In genomic region chr17:28371245-28372202, GRCh38 we compare ENCODE assay signal across 8 cellular contexts. TPM values are rescaled to one million over a fixed set of nuclear protein-coding genes. Genes with fewer than 3 reads are reported as not detected.
A peak's percentile ranks its signal among the peaks of the same experiment; 100 is the strongest.
DNase-seq lines count a peak whose midpoint lies in the region; ATAC-seq and TF ChIP-seq lines count a peak whose summit lies in the region.

TSS of gene SARM1 (plus strand) at chr17:28371694. CDS start at chr17:28372033, 339 bp downstream.

- no peak for TF ChIP-seq CTCF in AG04449 (IDR thresholded peaks at IDR 0.05; ENCODE audit: insufficient read depth, low read length, missing control alignments)

- no peak for DNase-seq in AG04449 (ENCODE audit: low read depth, low spot score)
- peak; percentile 100 for DNase-seq in NCI-H82 (lab: John Stamatoyannopoulos, UW)
- DNase-seq in activated CD8-positive, alpha-beta memory T cell treated with anti-CD3 and anti-CD28 coated beads, Interleukin-2, amount 50 U/mL, for 48 hours = peak; percentile 94
- peak; percentile 94 for DNase-seq in epidermal melanocyte (ENCODE audit: insufficient read length, low spot score)
- DNase-seq in mucosa of gallbladder (ENCODE audit: low spot score) = peak; percentile 82
- DNase-seq in stimulated activated CD8-positive, alpha-beta memory T cell treated with anti-CD3 and anti-CD28 coated beads, Interleukin-2, amount 100 ng/mL, for 48 hours (ENCODE audit: low read depth in 2 of 2) = peak; percentile 86 to 89

- CTCF ChIA-PET in AG04449 (lab: Yijun Ruan, JAX) = interaction anchor here (0.8 kb wide), 1 partner anchor 27 kb away, joined by 3 read pairs; no protein-coding TSS in a partner anchor

- ATAC-seq in GM18909 (IDR thresholded peaks at IDR 0.05; ENCODE audit: poor library complexity, unreplicated experiment) = peak; percentile 81
- ATAC-seq in HG03175 (IDR thresholded peaks at IDR 0.05; ENCODE audit: unreplicated experiment) = peak; percentile 83

- peak within 1 kb of the TSS; percentile 65 for H3K4me3 ChIP-seq in AG04449 (ENCODE audit: low read depth, low read length)

- POLR2A ChIA-PET in AG04449 (lab: Yijun Ruan, JAX) = interaction anchor here (0.7 to 2.5 kb wide), 2 partner anchors 14 to 64 kb away, joined by 3 to 15 read pairs; partner anchors contain the start of gene POLDIP2

RNA-seq across cellular contexts. Expression of gene SARM1, which starts in this region (rescaled TPM):
- 27.8 TPM for total RNA-seq in mucosa of gallbladder
